In the genomic region with DNA sequence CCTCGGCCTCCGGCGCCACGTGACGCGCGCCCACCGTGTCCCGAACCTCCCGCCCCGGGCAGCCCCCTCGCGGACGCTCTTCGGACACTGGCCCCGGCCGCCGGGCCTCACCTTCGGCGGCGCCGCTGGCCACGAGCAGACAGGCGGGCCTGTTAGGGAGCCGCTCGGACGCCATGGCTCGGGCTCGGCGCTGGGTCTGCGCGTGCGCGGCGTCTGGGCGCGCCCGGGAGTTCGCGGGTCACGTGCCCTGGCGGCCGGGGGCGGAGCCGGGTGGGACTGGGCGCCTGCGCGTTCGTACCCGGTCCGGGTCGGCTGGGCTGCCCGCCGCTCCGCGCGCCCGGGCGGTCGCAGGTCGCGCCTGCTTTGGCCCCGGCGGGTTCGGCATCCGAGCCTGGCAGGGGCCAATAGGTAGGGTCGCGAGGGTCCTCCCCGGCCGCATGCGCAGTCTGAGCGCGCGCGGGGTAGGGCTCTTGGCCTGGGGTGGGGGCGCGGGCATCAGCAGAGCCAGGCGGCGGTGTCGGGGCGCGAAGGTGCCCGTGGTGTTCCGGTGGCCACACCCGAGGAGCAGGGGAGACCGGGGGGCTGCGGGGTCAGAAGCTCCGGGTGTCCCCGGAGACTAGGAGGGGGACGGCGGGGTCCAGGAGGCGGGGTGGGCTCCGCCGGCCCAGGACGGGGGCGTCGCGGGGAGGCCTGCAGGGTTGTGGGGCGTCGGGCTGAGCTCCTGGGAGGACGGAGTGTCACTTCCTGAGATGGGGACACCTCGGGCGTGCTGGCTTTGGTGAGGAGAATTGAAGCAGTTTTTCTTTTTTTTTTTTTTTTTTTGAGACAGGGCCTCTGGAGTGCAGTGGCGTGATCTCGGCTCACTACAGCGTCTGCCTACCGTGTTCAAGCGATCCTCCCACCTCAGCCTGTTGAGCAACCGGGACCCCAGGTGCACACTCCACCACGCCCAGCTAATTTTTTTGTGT, we compare ENCODE assay signal across 8 cellular contexts. TPM values are rescaled to one million over a fixed set of nuclear protein-coding genes. Genes with fewer than 3 reads are reported as not detected.
DNase-seq lines count a peak whose midpoint lies in the region; ATAC-seq and TF ChIP-seq lines count a peak whose summit lies in the region.

A gene with protein sequence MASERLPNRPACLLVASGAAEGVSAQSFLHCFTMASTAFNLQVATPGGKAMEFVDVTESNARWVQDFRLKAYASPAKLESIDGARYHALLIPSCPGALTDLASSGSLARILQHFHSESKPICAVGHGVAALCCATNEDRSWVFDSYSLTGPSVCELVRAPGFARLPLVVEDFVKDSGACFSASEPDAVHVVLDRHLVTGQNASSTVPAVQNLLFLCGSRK (minus strand): TSS at position 200 of the 968 bp plus-strand sequence. CDS start 25 bp downstream, at position 175.

- intact Hi-C loops in T-helper 1 cell treated with Interleukin-12 subunit alpha and Interleukin-12 subunit beta and Interleukin-4 antibody, amounts not matched to agents 30 ng/mL and 1 ng/mL, for 36 hours (cut with micrococcal nuclease) = loop anchor here (1.0 kb wide), 4 partner anchors 19 to 82 kb away; a partner anchor contains a TSS
- intact Hi-C loops in adrenal gland (cut with DNase I) = no loop called here
- intact Hi-C loops in left cardiac atrium (cut with DNase I) = no loop called here
- intact Hi-C loops in prostate gland (cut with DNase I) = no loop called here

- peak; percentile 83 for ATAC-seq in HG02759 (IDR thresholded peaks at IDR 0.05; ENCODE audit: unreplicated experiment)
- peak; percentile 94 to 97 for ATAC-seq in left cardiac atrium

- DNase-seq in NCI-H1417 treated with DMSO at 0.1 percent for 48 hours (lab: John Stamatoyannopoulos, UW) (peak; percentile 22), adrenal gland (peak; percentile 88 to 94 (median 93)), left cardiac atrium (peak; percentile 94), prostate gland (ENCODE audit: low spot score) (peak; percentile 86), ureter (ENCODE audit: low spot score) (peak; percentile 93)

- H3K36me3 ChIP-seq in adrenal gland (replicated peaks in 1 of 2) (peaks cover 0 to 6% of the 10 kb centered on the region in 2 donors), prostate gland (no peaks in the 10 kb centered on the region)

- 1 to 8% (median 2%) methylated on average over 12 to 110 of the region's 110 CpGs for WGBS in adrenal gland, 4 donors
- WGBS in prostate gland = 2% methylated on average over 43 of the region's 110 CpGs

- H3K4me3 ChIP-seq in GM12875 (ENCODE audit: low read depth, low read length) (peak within 1 kb of the TSS; percentile 83), adrenal gland (peak within 1 kb of the TSS; percentile 61 to 94 (median 69)), prostate gland (peak within 1 kb of the TSS; percentile 92 to 96)

- TF ChIP-seq CTCF in GM12875 (IDR thresholded peaks at IDR 0.05; ENCODE audit: borderline replicate concordance, insufficient read depth, low read depth, low read length) (no peak), adrenal gland (IDR thresholded peaks at IDR 0.05) (no peak), prostate gland (IDR thresholded peaks at IDR 0.05) (peak in 1 of 4 experiments; percentile 28)

- no peaks in the 10 kb centered on the region for H3K9me3 ChIP-seq in adrenal gland (replicated peaks in 1 of 3)
- no peaks in the 10 kb centered on the region for H3K9me3 ChIP-seq in prostate gland

- H3K27ac ChIP-seq in adrenal gland (peak within 1 kb of the TSS in 4 of 5 donors; percentile 16 to 89 (median 75)), prostate gland (peak within 1 kb of the TSS; percentile 76 to 80)

- H3K4me1 ChIP-seq in adrenal gland (replicated peaks in 1 of 2) (peaks cover 36 to 38% of the 10 kb centered on the region in 2 donors), prostate gland (replicated peaks) (peaks cover 10% of the 10 kb centered on the region)

- TF ChIP-seq POLR2A in adrenal gland (IDR thresholded peaks at IDR 0.05) (peak; percentile 77 to 86), prostate gland (IDR thresholded peaks at IDR 0.05) (peak; percentile 85)

- H3K27me3 ChIP-seq in adrenal gland = no peaks in the 10 kb centered on the region
- no peaks in the 10 kb centered on the region for H3K27me3 ChIP-seq in prostate gland (replicated peaks; ENCODE audit: insufficient read depth)

RNA-seq across cellular contexts. Expression of the gene that starts here (rescaled TPM):
- 51.3 and 59.0 TPM in 2 replicates for total RNA-seq in T-helper 1 cell treated with Interleukin-12 subunit alpha and Interleukin-12 subunit beta and Interleukin-4 antibody, amounts not matched to agents 30 ng/mL and 1 ng/mL, for 36 hours
- total RNA-seq in adrenal gland (100 to 1,000 TPM in 4 of 8 donors, 10 to 100 TPM in 4; 43.3 to 156 (median 96.9) TPM), left cardiac atrium (10 to 100 TPM; 29.8 to 43.5 TPM), prostate gland (10 to 100 TPM; 29.9 to 72.3 TPM), ureter (82.5 TPM)
- polyA plus RNA-seq in adrenal gland = 100 to 1,000 TPM in 1 of 3 donors, 10 to 100 TPM in 2; 20.3 to 176 (median 49.3) TPM

Comparison
In these comparisons a context has a peak if more than half of its experiments do, and no peak if none do; other contexts are left out.
1. Peak in every context shown above with its lines: DNase-seq, ATAC-seq, H3K4me3 ChIP-seq and H3K27ac ChIP-seq.
2. DNase-seq: peak in every context shown above with its lines; median percentile 94 in left cardiac atrium; 93 in adrenal gland; 93 in ureter; 86 in prostate gland; 22 in NCI-H1417 treated with DMSO at 0.1 percent for 48 hours.